31 cellular contexts compared by ENCODE assay signal in genomic region chr3:32165442-32165841, GRCh38.
"Had no signal": no experiment of that assay in that cellular context is flagged by ENCODE, and none has a peak within 500 bp of the region (broad histone marks: within the 10 kb centered on the region; RNA-seq: fewer than 3 reads in every experiment).

No MANE protein-coding gene starts in this region.

- H3K9ac ChIP-seq: neural progenitor cell, parathyroid adenoma had no signal

- H3K4me3 ChIP-seq: neural progenitor cell, ovary, psoas muscle, skin epidermis, smooth muscle cell, spleen, suprapubic skin, testis, tibial artery, transverse colon, upper lobe of right lung, uterus had no signal

- H3K36me3 Mint-ChIP-seq: neural progenitor cell had no signal

- H3K4me2 ChIP-seq: neural progenitor cell, smooth muscle cell had no signal

- H3K79me2 ChIP-seq: parathyroid adenoma had no signal

- ATAC-seq: naive thymus-derived CD4-positive, alpha-beta T cell; natural killer cell; psoas muscle; right cardiac atrium; sciatic nerve; stimulated activated memory B cell treated with anti-CD40 and anti-IgM and Interleukin-4, amounts not matched to agents 10 μg/mL and 1 μg/mL and 100 μg/mL, for 72 hours; stimulated activated naive CD8-positive, alpha-beta T cell treated with anti-CD3 and anti-CD28 coated beads, Interleukin-15, amount 100 ng/mL, for 72 hours; upper lobe of right lung had no signal

- H3K27me3 ChIP-seq: neural progenitor cell, ovary, spleen, suprapubic skin, testis, tibial artery, transverse colon, upper lobe of right lung, uterus had no signal

- H2AFZ ChIP-seq: neural progenitor cell, parathyroid adenoma had no signal

- H3K9me3 ChIP-seq: ovary, psoas muscle, suprapubic skin, testis, tibial artery, transverse colon, upper lobe of right lung, uterus had no signal

- H3K4me3 Mint-ChIP-seq: naive thymus-derived CD4-positive, alpha-beta T cell; natural killer cell; nephron; neural progenitor cell; stimulated activated memory B cell treated with anti-CD40 and anti-IgM and Interleukin-4, amounts not matched to agents 10 μg/mL and 1 μg/mL and 100 μg/mL, for 72 hours; stimulated activated naive CD8-positive, alpha-beta T cell treated with anti-CD3 and anti-CD28 coated beads, Interleukin-15, amount 100 ng/mL, for 72 hours; type B pancreatic cell had no signal

- H3K36me3 ChIP-seq: neural progenitor cell, ovary, uterus had no signal

- DNase-seq: naive thymus-derived CD4-positive, alpha-beta T cell; natural killer cell; occipital lobe; ovary; posterior cingulate gyrus; psoas muscle; right cardiac atrium; spleen; stimulated activated CD4-positive, alpha-beta T cell treated with anti-CD3 and anti-CD28 coated beads, Interleukin-12 subunit alpha, Interleukin-12 subunit beta, amount 100 ng/mL, for 4 hours; stimulated activated CD4-positive, alpha-beta T cell treated with anti-CD3 and anti-CD28 coated beads, Interleukin-1b, Interleukin-23, amount 100 ng/mL, for 48 hours; stimulated activated CD4-positive, alpha-beta T cell treated with anti-CD3 and anti-CD28 coated beads, Interleukin-4, amount 100 ng/mL, for 1 hour; stimulated activated CD4-positive, alpha-beta T cell treated with anti-CD3 and anti-CD28 coated beads, Interleukin-4, amount 100 ng/mL, for 4 hours; stimulated activated CD8-positive, alpha-beta memory T cell treated with anti-CD3 and anti-CD28 coated beads, Interleukin-4, amount 100 ng/mL, for 48 hours; stimulated activated naive CD4-positive, alpha-beta T cell; stimulated activated naive CD8-positive, alpha-beta T cell treated with anti-CD3 and anti-CD28 coated beads, Interleukin-15, amount 100 ng/mL, for 72 hours; substantia nigra; testis; tibial artery; transverse colon; upper lobe of right lung; uterus had no signal

- H3K4me1 ChIP-seq: neural progenitor cell, parathyroid adenoma, psoas muscle, spleen, suprapubic skin, testis, tibial artery, transverse colon, upper lobe of right lung, uterus had no signal

- H3K4me1 Mint-ChIP-seq: naive thymus-derived CD4-positive, alpha-beta T cell; nephron; stimulated activated memory B cell treated with anti-CD40 and anti-IgM and Interleukin-4, amounts not matched to agents 10 μg/mL and 1 μg/mL and 100 μg/mL, for 72 hours; stimulated activated naive CD8-positive, alpha-beta T cell treated with anti-CD3 and anti-CD28 coated beads, Interleukin-15, amount 100 ng/mL, for 72 hours had no signal

- H3K27me3 Mint-ChIP-seq: naive thymus-derived CD4-positive, alpha-beta T cell; progenitor cell of endocrine pancreas; stimulated activated memory B cell treated with anti-CD40 and anti-IgM and Interleukin-4, amounts not matched to agents 10 μg/mL and 1 μg/mL and 100 μg/mL, for 72 hours; stimulated activated naive CD8-positive, alpha-beta T cell treated with anti-CD3 and anti-CD28 coated beads, Interleukin-15, amount 100 ng/mL, for 72 hours; type B pancreatic cell had no signal

- H3K27ac ChIP-seq: neural progenitor cell, ovary, parathyroid adenoma, psoas muscle, skin epidermis, spleen, suprapubic skin, testis, tibial artery, transverse colon, upper lobe of right lung, uterus had no signal

- H3K27ac Mint-ChIP-seq: naive thymus-derived CD4-positive, alpha-beta T cell; natural killer cell; neural progenitor cell; progenitor cell of endocrine pancreas; stimulated activated memory B cell treated with anti-CD40 and anti-IgM and Interleukin-4, amounts not matched to agents 10 μg/mL and 1 μg/mL and 100 μg/mL, for 72 hours; stimulated activated naive CD8-positive, alpha-beta T cell treated with anti-CD3 and anti-CD28 coated beads, Interleukin-15, amount 100 ng/mL, for 72 hours; type B pancreatic cell had no signal
